In the genomic region with DNA sequence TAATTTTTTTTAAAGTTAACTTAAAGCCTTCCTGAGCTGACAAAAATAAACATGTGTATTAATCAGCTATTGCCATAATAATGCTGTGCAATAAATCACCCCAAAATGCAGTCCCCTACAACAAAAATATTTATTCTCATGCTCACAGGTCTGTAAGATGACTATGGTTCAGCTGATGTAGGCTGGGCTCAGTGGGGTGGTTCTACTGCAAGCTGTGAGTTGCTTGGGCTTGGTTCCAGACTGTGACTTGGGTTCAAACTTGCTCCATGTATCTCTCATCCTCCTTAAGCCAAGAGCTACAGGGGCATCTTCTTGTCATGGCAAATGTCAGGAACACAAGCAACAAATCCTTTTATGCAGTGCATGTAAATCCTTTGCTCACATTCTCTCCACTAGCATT, we compare ENCODE assay signal across 7 cellular contexts.
"Had no signal": no experiment of that assay in that cellular context is flagged by ENCODE, and none has a peak within 500 bp of the region (broad histone marks: within the 10 kb centered on the region; RNA-seq: fewer than 3 reads in every experiment).

No MANE protein-coding gene starts in this region.

- DNase-seq: GM23248, H9, HCEC 1CT, KBM-7 had no signal

- H2AFZ ChIP-seq: GM23248 had no signal

- H3K4me3 ChIP-seq: GM23248 had no signal

- H3K27ac ChIP-seq: GM23248 had no signal

- H3K9ac ChIP-seq: GM23248 had no signal

- FAIRE-seq: H1, H54, HTR-8/SVneo had no signal
